ENCODE assay signal across 9 cellular contexts in the genomic region with DNA sequence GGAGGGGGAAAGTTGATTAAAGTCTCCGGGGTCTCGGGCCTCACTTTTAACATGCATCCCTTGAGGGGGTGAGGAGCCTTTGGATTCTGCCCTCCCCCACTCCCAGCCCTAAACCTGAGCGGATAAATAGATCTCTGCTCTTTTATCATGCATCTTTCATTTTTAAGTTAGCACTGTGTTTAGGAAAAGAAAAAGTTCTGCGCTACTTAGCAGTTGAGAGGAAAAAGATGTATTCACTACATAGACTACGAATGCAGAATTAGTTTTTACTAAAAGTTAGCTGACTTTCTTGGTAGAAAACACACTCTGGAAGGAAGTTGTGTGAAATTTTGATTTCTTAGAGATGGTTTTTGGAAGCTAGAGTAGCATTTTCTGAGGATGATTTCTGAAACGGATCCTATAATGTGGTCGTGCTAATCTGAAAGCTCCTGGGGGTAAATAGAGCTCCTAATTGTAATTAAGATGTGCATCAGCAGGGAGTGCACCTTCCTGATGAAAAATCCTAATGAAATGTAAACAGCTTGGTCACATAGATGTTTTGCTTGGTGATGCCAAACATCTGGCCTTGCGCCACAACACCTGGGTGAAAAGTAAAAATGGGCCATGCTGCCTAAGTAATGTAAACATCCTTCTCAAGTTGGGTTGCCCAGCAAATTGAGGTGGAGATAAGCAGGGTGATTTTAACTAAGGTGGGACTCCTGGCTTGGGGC. TPM values are rescaled to one million over a fixed set of nuclear protein-coding genes. Genes with fewer than 3 reads are reported as not detected.
DNase-seq lines count a peak whose midpoint lies in the region; ATAC-seq and TF ChIP-seq lines count a peak whose summit lies in the region.
"Had no signal": no experiment of that assay in that cellular context is flagged by ENCODE, and none has a peak within 500 bp of the region (broad histone marks: within the 10 kb centered on the region; RNA-seq: fewer than 3 reads in every experiment).

No MANE protein-coding gene starts in this region.

- no peaks in the 10 kb centered on the region for H3F3A ChIP-seq in SK-N-SH (replicated peaks; ENCODE audit: insufficient read depth)

- H4K20me1 ChIP-seq in SK-N-SH (ENCODE audit: insufficient read depth) = no peaks in the 10 kb centered on the region; the same call in 1 of the 2 replicates

- no peaks in the 10 kb centered on the region for H3K79me2 ChIP-seq in SK-N-SH (ENCODE audit: insufficient read depth)

- H3K9me3 ChIP-seq in SK-N-SH (no peaks in the 10 kb centered on the region), iPS-20b (ENCODE audit: insufficient read depth, low read depth, low read length) (no peaks in the 10 kb centered on the region)

- H3K27me3 ChIP-seq in SK-N-SH (ENCODE audit: insufficient read depth) (no peaks in the 10 kb centered on the region), iPS-20b (ENCODE audit: insufficient read depth, low read length) (no peaks in the 10 kb centered on the region)

- no peak overlapping the region; the same call in 1 of the 2 replicates for H3K9ac ChIP-seq in SK-N-SH
- H3K9ac ChIP-seq in iPS-20b (ENCODE audit: low read depth, low read length) = peak overlapping the region; percentile 84

- H3K4me1 ChIP-seq in SK-N-SH (ENCODE audit: control insufficient read depth in 1 of 2, insufficient read depth in 2 of 2, low read depth in 1 of 2, low read length in 1 of 2) = peaks cover 0 to 13% of the 10 kb centered on the region in 2 experiments; a peak in 3 of 4 replicates
- peaks cover 64% of the 10 kb centered on the region for H3K4me1 ChIP-seq in iPS-20b (ENCODE audit: insufficient read depth, low read length)

- CTCF ChIA-PET in SK-N-SH (lab: Yijun Ruan, JAX) = interaction anchor here (0.8 to 3.2 kb wide), 7 partner anchors 139 to 472 kb away, joined by 3 to 18 read pairs (median 4); no protein-coding TSS in a partner anchor

- no peaks in the 10 kb centered on the region for H3K9me2 ChIP-seq in SK-N-SH

- H3K27ac Mint-ChIP-seq in activated naive CD8-positive, alpha-beta T cell = no peak overlapping the region
- H3K27ac Mint-ChIP-seq in stimulated activated naive CD8-positive, alpha-beta T cell treated with anti-CD3 and anti-CD28 coated beads, Interleukin-15, amount 100 ng/mL, for 72 hours = no peak overlapping the region

- H3K9me3 Mint-ChIP-seq in activated naive CD8-positive, alpha-beta T cell (ENCODE audit: low read depth) = no peaks in the 10 kb centered on the region
- H3K9me3 Mint-ChIP-seq in stimulated activated naive CD8-positive, alpha-beta T cell treated with anti-CD3 and anti-CD28 coated beads, Interleukin-15, amount 100 ng/mL, for 72 hours = no peaks in the 10 kb centered on the region

- WGBS in SK-N-SH (ENCODE audit: low lambda C conversion rate) = 34% methylated on average over 8 of the region's 8 CpGs

- TF ChIP-seq RAD21 in SK-N-SH (IDR thresholded peaks at IDR 0.05; ENCODE audit: low read length) = peak; percentile 8; the same call in 1 of the 2 replicates

- DNase-seq in SK-N-SH (peak; percentile 19), foreskin melanocyte (no peak), H4 (ENCODE audit: low spot score) (no peak)
- no peak for DNase-seq in stimulated activated naive CD8-positive, alpha-beta T cell treated with anti-CD3 and anti-CD28 coated beads, Interleukin-15, amount 100 ng/mL, for 72 hours
- DNase-seq: NCI-H524 treated with DMSO at 0.1 percent for 48 hours had no signal

- no peak for TF ChIP-seq CTCF in SK-N-SH (IDR thresholded peaks at IDR 0.05)

- peak overlapping the region; percentile 38; the same call in 1 of the 2 replicates for H2AFZ ChIP-seq in SK-N-SH (ENCODE audit: low read depth)

- POLR2A ChIA-PET in SK-N-SH (lab: Yijun Ruan, JAX) = no interaction called here

- ATAC-seq in SK-N-SH treated with all-trans-retinoic acid at 6 μM for 48 hours = no peak
- ATAC-seq in stimulated activated naive CD8-positive, alpha-beta T cell treated with anti-CD3 and anti-CD28 coated beads, Interleukin-15, amount 100 ng/mL, for 72 hours = no peak
- ATAC-seq in HG03571 (IDR thresholded peaks at IDR 0.05; ENCODE audit: unreplicated experiment) = no peak

- H3K36me3 ChIP-seq in SK-N-SH (replicated peaks in 1 of 2; ENCODE audit: control insufficient read depth in 1 of 2, insufficient read depth in 2 of 2, low read length in 1 of 2) (no peaks in the 10 kb centered on the region), iPS-20b (ENCODE audit: insufficient read depth, low read depth, low read length) (peaks cover 8% of the 10 kb centered on the region; the same call in 1 of the 2 replicates)

- peaks cover 19% of the 10 kb centered on the region for H3K4me1 Mint-ChIP-seq in activated naive CD8-positive, alpha-beta T cell (ENCODE audit: low read depth)
- H3K4me1 Mint-ChIP-seq in stimulated activated naive CD8-positive, alpha-beta T cell treated with anti-CD3 and anti-CD28 coated beads, Interleukin-15, amount 100 ng/mL, for 72 hours = peaks cover 21% of the 10 kb centered on the region

- H3K4me3 ChIP-seq in SK-N-SH (ENCODE audit: low read depth in 2 of 2, low read length in 1 of 2) (peak overlapping the region; percentile 84 to 91), iPS-20b (ENCODE audit: low read length) (peak overlapping the region; percentile 93)

- H3K36me3 Mint-ChIP-seq in activated naive CD8-positive, alpha-beta T cell = no peaks in the 10 kb centered on the region

- H3K27ac ChIP-seq in SK-N-SH (ENCODE audit: low read depth in 2 of 2, low read length in 1 of 2) (peak overlapping the region in 1 of 2 experiments; percentile 79; a peak in 2 of 4 replicates), iPS-20b (ENCODE audit: low read length) (peak overlapping the region; percentile 56)

- H3K4me2 ChIP-seq in SK-N-SH = peak overlapping the region; percentile 93

- H3K4me3 Mint-ChIP-seq in activated naive CD8-positive, alpha-beta T cell = peak overlapping the region; percentile 76
- H3K4me3 Mint-ChIP-seq in stimulated activated naive CD8-positive, alpha-beta T cell treated with anti-CD3 and anti-CD28 coated beads, Interleukin-15, amount 100 ng/mL, for 72 hours = peak overlapping the region; percentile 49 to 61

- TF ChIP-seq EP300 in SK-N-SH (IDR thresholded peaks at IDR 0.05; ENCODE audit: borderline replicate concordance in 1 of 2, low read depth in 1 of 2, low read length in 1 of 2) = no peak

- peaks cover 39% of the 10 kb centered on the region for H3K27me3 Mint-ChIP-seq in activated naive CD8-positive, alpha-beta T cell
- peaks cover 85% of the 10 kb centered on the region for H3K27me3 Mint-ChIP-seq in stimulated activated naive CD8-positive, alpha-beta T cell treated with anti-CD3 and anti-CD28 coated beads, Interleukin-15, amount 100 ng/mL, for 72 hours

TF ChIP-seq in SK-N-SH, 30 proteins besides CTCF, POLR2A, EP300 and RAD21 (continues in another document):
- TF ChIP-seq RFX5 (IDR thresholded peaks at IDR 0.05; ENCODE audit: low read length) (no peak), FOSL2 (IDR thresholded peaks at IDR 0.05; ENCODE audit: borderline replicate concordance, low read depth) (no peak)

TF ChIP-seq in SK-N-SH treated with all-trans-retinoic acid at 6 μM for 48 hours, 23 proteins besides CTCF, POLR2A, EP300 and RAD21:
- no peak for TF ChIP-seq TSHZ2 (CRISPR knock-in tag; IDR thresholded peaks at IDR 0.05)
- TF ChIP-seq, protein P1, sequence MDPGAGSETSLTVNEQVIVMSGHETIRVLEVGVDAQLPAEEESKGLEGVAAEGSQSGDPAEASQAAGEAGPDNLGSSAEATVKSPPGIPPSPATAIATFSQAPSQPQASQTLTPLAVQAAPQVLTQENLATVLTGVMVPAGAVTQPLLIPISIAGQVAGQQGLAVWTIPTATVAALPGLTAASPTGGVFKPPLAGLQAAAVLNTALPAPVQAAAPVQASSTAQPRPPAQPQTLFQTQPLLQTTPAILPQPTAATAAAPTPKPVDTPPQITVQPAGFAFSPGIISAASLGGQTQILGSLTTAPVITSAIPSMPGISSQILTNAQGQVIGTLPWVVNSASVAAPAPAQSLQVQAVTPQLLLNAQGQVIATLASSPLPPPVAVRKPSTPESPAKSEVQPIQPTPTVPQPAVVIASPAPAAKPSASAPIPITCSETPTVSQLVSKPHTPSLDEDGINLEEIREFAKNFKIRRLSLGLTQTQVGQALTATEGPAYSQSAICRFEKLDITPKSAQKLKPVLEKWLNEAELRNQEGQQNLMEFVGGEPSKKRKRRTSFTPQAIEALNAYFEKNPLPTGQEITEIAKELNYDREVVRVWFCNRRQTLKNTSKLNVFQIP (CRISPR knock-in tag; IDR thresholded peaks at IDR 0.05; ENCODE audit: borderline replicate concordance, low read depth) = no peak

RNA-seq across cellular contexts. Expression of gene ROR1, which starts 1.8 kb away (rescaled TPM):
- polyA plus RNA-seq in SK-N-SH (2012; rRNA removed) = 4.0 and 5.5 TPM in 2 replicates
- polyA plus RNA-seq in SK-N-SH (2012; cell fraction: cytosol; rRNA removed) = 6.1 and 6.7 TPM in 2 replicates
- polyA plus RNA-seq in SK-N-SH (2012; cell fraction: nucleus; rRNA removed) = 3.8 and 5.0 TPM in 2 replicates
- total RNA-seq in H4 (2014; rRNA removed; shearing (Covaris generic)) = 1.8 and 4.1 TPM in 2 replicates
